26 cellular contexts compared by ENCODE assay signal in the genomic region with DNA sequence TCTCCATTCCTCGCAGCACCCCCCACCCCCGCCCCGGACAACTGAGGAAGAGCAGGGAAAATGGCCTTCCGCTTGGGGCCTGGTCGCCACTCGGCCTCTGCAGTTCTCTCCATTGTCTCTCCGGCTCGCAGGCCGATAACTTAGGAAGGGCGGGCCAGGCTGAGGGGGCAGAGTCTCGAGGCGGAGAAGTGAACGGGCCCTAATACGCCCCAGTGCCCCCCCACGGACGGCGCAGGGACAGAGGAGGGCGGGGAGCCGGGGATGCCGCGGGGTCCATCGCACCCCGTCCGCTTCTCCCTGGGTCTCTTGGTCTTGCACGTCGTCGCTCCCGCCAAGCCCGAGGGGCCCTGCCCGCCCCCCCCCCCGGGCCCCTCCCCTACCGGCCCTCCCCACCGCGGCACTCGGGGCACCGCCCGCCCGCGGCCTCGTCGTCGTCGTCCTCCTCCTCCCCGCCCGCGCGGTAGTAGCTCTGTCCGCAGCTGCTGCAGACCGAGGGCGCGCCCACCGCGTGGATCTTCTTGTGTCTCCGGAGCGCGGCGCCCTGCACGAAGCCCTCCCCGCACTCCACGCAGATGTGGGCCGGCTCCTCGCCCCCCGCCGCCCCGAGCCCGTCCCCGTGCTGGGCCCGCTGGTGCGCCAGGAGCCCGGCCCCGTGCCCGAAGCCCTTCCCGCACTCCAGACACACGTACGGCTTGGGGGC. TPM values are rescaled to one million over a fixed set of nuclear protein-coding genes. Genes with fewer than 3 reads are reported as not detected.
DNase-seq lines count a peak whose midpoint lies in the region; ATAC-seq, FAIRE-seq and TF ChIP-seq lines count a peak whose summit lies in the region.
"Had no signal": no experiment of that assay in that cellular context is flagged by ENCODE, and none has a peak within 500 bp of the region (broad histone marks: within the 10 kb centered on the region; RNA-seq: fewer than 3 reads in every experiment).

No MANE protein-coding gene starts in this region.

- H3K4me2 ChIP-seq in K562 (ENCODE audit: insufficient read depth, low read length) (no peak overlapping the region), osteoblast (ENCODE audit: insufficient read depth, low read length) (no peak overlapping the region)

- no peak for FAIRE-seq in GM12891 (lab: Jason Lieb, UNC)
- FAIRE-seq in K562 (lab: Jason Lieb, UNC) = no peak
- FAIRE-seq in HTR-8/SVneo (lab: Jason Lieb, UNC) = no peak
- FAIRE-seq: GM12892, H54, RCC 7860 had no signal

- H3K79me2 ChIP-seq in K562 (ENCODE audit: control insufficient read depth, insufficient read depth, low read length) (peaks cover 33% of the 10 kb centered on the region), osteoblast (ENCODE audit: insufficient read depth, low read length) (peaks cover 38% of the 10 kb centered on the region)

- no peak for TF ChIP-seq RAD21 in K562 (CRISPR knock-in tag; conservative IDR thresholded peaks at IDR 0.05 in 1 of 2, IDR thresholded peaks at IDR 0.05 in 1 of 2)

- ATAC-seq in K562 = no peak
- ATAC-seq in HG02970 (IDR thresholded peaks at IDR 0.05; ENCODE audit: low FRiP score, unreplicated experiment) = no peak
- ATAC-seq: SK-N-SH treated with all-trans-retinoic acid at 6 μM for 48 hours had no signal

- POLR2A ChIA-PET in K562 (lab: Yijun Ruan, JAX) = interaction anchor here (1.2 kb wide), 1 partner anchor 38 kb away, joined by 4 read pairs; no protein-coding TSS in a partner anchor

- DNase-seq in 8988T (peak; percentile 10), GM12891 (ENCODE audit: insufficient read length, low spot score) (peak; percentile 13), K562 (ENCODE audit: extremely low read depth in 1 of 4, low spot score in 3 of 4) (no peak), osteoblast (ENCODE audit: insufficient read length, low spot score, missing footprints) (peak; percentile 74), Peyer's patch (no peak), HTR-8/SVneo (ENCODE audit: insufficient read length, low spot score) (no peak)
- DNase-seq: BE2C; CD8-positive, alpha-beta memory T cell; DMS 273 treated with DMSO at 0.1 percent for 48 hours; DMS79; EL; GDM1; IMR-90; Karpas-422; NCI-H1092; NCI-H1417 treated with DMSO at 0.1 percent for 48 hours; NCI-H1694 treated with DMSO at 0.1 percent for 48 hours; NCI-H2081; NCI-H2227 treated with DMSO at 0.1 percent for 48 hours; NCI-H69; SJCRH30 had no signal

- H3K4me3 ChIP-seq in K562 (no peak overlapping the region), osteoblast (ENCODE audit: insufficient read depth, low read length) (no peak overlapping the region), Peyer's patch (no peak overlapping the region)
- H3K4me3 ChIP-seq: SJCRH30 had no signal

- peaks cover 48% of the 10 kb centered on the region; the same call in 2 of the 3 replicates for H3K36me3 ChIP-seq in K562 (ENCODE audit: control insufficient read depth, insufficient read depth, low read length)
- no peaks in the 10 kb centered on the region for H3K36me3 ChIP-seq in osteoblast (ENCODE audit: insufficient read depth, low read length)
- H3K36me3 ChIP-seq in Peyer's patch = peaks cover 0 to 42% (median 0%) of the 10 kb centered on the region in 3 donors

- H4K20me1 ChIP-seq in K562 (replicated peaks; ENCODE audit: control insufficient read depth, insufficient read depth, low read length) = peaks cover 11% of the 10 kb centered on the region
- H4K20me1 ChIP-seq in osteoblast (ENCODE audit: insufficient read depth, low read length) = peaks cover 52% of the 10 kb centered on the region

- no peak for TF ChIP-seq EP300 in K562 (IDR thresholded peaks at IDR 0.05; ENCODE audit: low read length)

- CTCF ChIA-PET in K562 (lab: Yijun Ruan, JAX; ENCODE audit: low intra/inter-chr PET ratio) = interaction anchor here (0.6 kb wide), 1 partner anchor 398 kb away, joined by 3 read pairs; no protein-coding TSS in a partner anchor

- 88% methylated on average over 10 of the region's 75 CpGs for WGBS in K562 (ENCODE audit: insufficient coverage, low coverage, missing lambda C conversion rate)

- no peak overlapping the region for H2AFZ ChIP-seq in K562 (ENCODE audit: low read depth, low read length)
- H2AFZ ChIP-seq in osteoblast (ENCODE audit: low read length) = no peak overlapping the region

- TF ChIP-seq CTCF in K562 (IDR thresholded peaks at IDR 0.05 in 2 of 3, conservative IDR thresholded peaks at IDR 0.05 in 1 of 3; ENCODE audit: insufficient read depth in 2 of 3, low read depth in 1 of 3, low read length in 3 of 3) (no peak), osteoblast (IDR thresholded peaks at IDR 0.05; ENCODE audit: extremely low read depth, low read depth, low read length) (no peak), Peyer's patch (IDR thresholded peaks at IDR 0.05) (no peak)

- peaks cover 3% of the 10 kb centered on the region for H3K9me1 ChIP-seq in K562 (ENCODE audit: control insufficient read depth, insufficient read depth, low read length)

- no TSS peak for BruUV-seq in K562 (replicated peaks; lab: Mats Ljungman, UMichigan)

- TF ChIP-seq POLR2A in GM12891 (IDR thresholded peaks at IDR 0.05; ENCODE audit: low read depth, low read length) = no peak
- no peak for TF ChIP-seq POLR2A in K562 (conservative IDR thresholded peaks at IDR 0.05)
- TF ChIP-seq POLR2A in Peyer's patch (IDR thresholded peaks at IDR 0.05) = no peak

- H3K4me1 ChIP-seq in K562 (replicated peaks in 1 of 2; ENCODE audit: control insufficient read depth in 2 of 2, insufficient read depth in 2 of 2, low read length in 2 of 2) = peaks cover 0 to 16% of the 10 kb centered on the region in 2 experiments; a peak in 2 of 5 replicates
- H3K4me1 ChIP-seq in osteoblast (ENCODE audit: insufficient read depth, low read length) = peaks cover 6% of the 10 kb centered on the region
- no peaks in the 10 kb centered on the region for H3K4me1 ChIP-seq in Peyer's patch
- H3K4me1 ChIP-seq: BE2C, SJCRH30 had no signal

- H3K27ac ChIP-seq in K562 (ENCODE audit: extremely low read depth, low read depth, low read length) (no peak overlapping the region), osteoblast (ENCODE audit: low read depth, low read length) (no peak overlapping the region), Peyer's patch (no peak overlapping the region)
- H3K27ac ChIP-seq: SJCRH30 had no signal

- in situ Hi-C loops in K562 (cut with MboI) = no loop called here

- peaks cover 5% of the 10 kb centered on the region for H3K9me3 ChIP-seq in K562 (replicated peaks; ENCODE audit: control insufficient read depth, insufficient read depth, low read depth, low read length)
- H3K9me3 ChIP-seq in osteoblast (ENCODE audit: low read depth, low read length) = no peaks in the 10 kb centered on the region
- H3K9me3 ChIP-seq in Peyer's patch = no peaks in the 10 kb centered on the region
- H3K9me3 ChIP-seq: BE2C, SJCRH30 had no signal

- no peak overlapping the region for H3K9ac ChIP-seq in K562 (ENCODE audit: insufficient read depth in 1 of 2, low read depth in 2 of 2, low read length in 2 of 2)

- intact Hi-C loops in K562 (cut with micrococcal nuclease) = no loop called here

- H3K27me3 ChIP-seq in K562 (ENCODE audit: control insufficient read depth in 2 of 2, insufficient read depth in 2 of 2, low read length in 2 of 2) (no peaks in the 10 kb centered on the region), osteoblast (ENCODE audit: insufficient read depth, low read length) (no peaks in the 10 kb centered on the region), Peyer's patch (no peaks in the 10 kb centered on the region)
- H3K27me3 ChIP-seq: BE2C, SJCRH30 had no signal

RNA-seq across cellular contexts. Expression of a gene that starts 33.3 kb away (rescaled TPM):
- polyA plus RNA-seq in GM12891 (2012; ENCODE audit: low read depth, missing spikeins) = 16.4 TPM
- total RNA-seq in K562 (2011; cell fraction: chromatin; rRNA removed; ENCODE audit: low replicate concordance) = 17.6 and 47.4 TPM in 2 replicates
- total RNA-seq in K562 (2011; cell fraction: nucleolus; rRNA removed) = 27.8 and 29.1 TPM in 2 replicates
- total RNA-seq in K562 (2011; cell fraction: nucleoplasm; rRNA removed) = 19.5 and 20.7 TPM in 2 replicates
- 77.6 and 84.0 TPM in 2 replicates for total RNA-seq in K562 (2014; rRNA removed)
- 5.3 and 5.7 TPM in 2 replicates for total RNA-seq in K562 (2014; rRNA removed; fragmentation: Illumina TruSeq; extraction: Trizol)
- 26.1 and 30.6 TPM in 2 replicates for total RNA-seq in K562 (2015; rRNA removed; fragmentation: Illumina TruSeq; extraction: Trizol)
- total RNA-seq in K562 (2021) = 65.9 and 73.8 TPM in 2 replicates
- 7.3 and 10.9 TPM in 2 replicates for polyA plus RNA-seq in K562 (2011; rRNA removed)
- polyA plus RNA-seq in K562 (2011; cell fraction: cytosol; rRNA removed) = 11.1 and 55.5 TPM in 2 replicates
- 10.4 and 17.2 TPM in 2 replicates for polyA plus RNA-seq in K562 (2011; cell fraction: nucleus; rRNA removed)
- polyA plus RNA-seq in K562 (2012) = 35.3 and 37.8 TPM in 2 replicates
- polyA plus RNA-seq in K562 (2014; fragmentation: Illumina TruSeq; extraction: Trizol) = 6.9 and 20.9 TPM in 2 replicates
- polyA plus RNA-seq in K562 (2014; fragmentation: Nextera tagmentation; extraction: Ambion mirVana) = under 1 TPM; 0.45 to 0.53 TPM
- 51.1 and 54.4 TPM in 2 replicates for polyA plus RNA-seq in K562 (2014; rRNA removed)
- 1.8 and 3.2 TPM in 2 replicates for polyA minus RNA-seq in K562 (2011; rRNA and poly(A)+ RNA removed)
- polyA minus RNA-seq in K562 (2011; cell fraction: cytosol; rRNA and poly(A)+ RNA removed) = 20.8 and 30.9 TPM in 2 replicates
- 6.3 and 6.7 TPM in 2 replicates for polyA minus RNA-seq in K562 (2011; cell fraction: nucleus; rRNA and poly(A)+ RNA removed)
- total RNA-seq in osteoblast = 23.6 and 27.5 TPM in 2 replicates
- 10 to 100 TPM; 19.0 to 42.1 (median 26.9) TPM for total RNA-seq in Peyer's patch

RNA-seq across cellular contexts. Expression of a gene that starts 53.3 kb away (rescaled TPM):
- 15.0 TPM for polyA plus RNA-seq in GM12891 (2012; ENCODE audit: low read depth, missing spikeins)
- total RNA-seq in K562 (2011; cell fraction: chromatin; rRNA removed; ENCODE audit: low replicate concordance) = 10.3 and 22.0 TPM in 2 replicates
- total RNA-seq in K562 (2011; cell fraction: nucleolus; rRNA removed) = 14.7 and 18.6 TPM in 2 replicates
- 13.4 and 17.9 TPM in 2 replicates for total RNA-seq in K562 (2011; cell fraction: nucleoplasm; rRNA removed)
- 20.0 and 20.8 TPM in 2 replicates for total RNA-seq in K562 (2014; rRNA removed)
- total RNA-seq in K562 (2014; rRNA removed; fragmentation: Illumina TruSeq; extraction: Trizol) = 2.0 and 2.8 TPM in 2 replicates
- 6.9 and 7.0 TPM in 2 replicates for total RNA-seq in K562 (2015; rRNA removed; fragmentation: Illumina TruSeq; extraction: Trizol)
- total RNA-seq in K562 (2021) = 38.8 and 40.0 TPM in 2 replicates
- polyA plus RNA-seq in K562 (2011; rRNA removed) = 6.1 and 7.4 TPM in 2 replicates
- 14.2 and 42.2 TPM in 2 replicates for polyA plus RNA-seq in K562 (2011; cell fraction: cytosol; rRNA removed)
- polyA plus RNA-seq in K562 (2011; cell fraction: nucleus; rRNA removed) = 10.7 and 21.0 TPM in 2 replicates
- polyA plus RNA-seq in K562 (2012) = 17.4 and 18.2 TPM in 2 replicates
- 7.7 and 10.6 TPM in 2 replicates for polyA plus RNA-seq in K562 (2014; fragmentation: Illumina TruSeq; extraction: Trizol)
- polyA plus RNA-seq in K562 (2014; fragmentation: Nextera tagmentation; extraction: Ambion mirVana) = under 1 TPM; 0.39 to 0.49 TPM
- polyA plus RNA-seq in K562 (2014; rRNA removed) = 24.3 and 28.4 TPM in 2 replicates
- polyA minus RNA-seq in K562 (2011; rRNA and poly(A)+ RNA removed) = 2.2 and 4.2 TPM in 2 replicates
- 8.6 and 9.5 TPM in 2 replicates for polyA minus RNA-seq in K562 (2011; cell fraction: cytosol; rRNA and poly(A)+ RNA removed)
- 2.8 and 3.4 TPM in 2 replicates for polyA minus RNA-seq in K562 (2011; cell fraction: nucleus; rRNA and poly(A)+ RNA removed)
- total RNA-seq in osteoblast = 13.0 and 16.6 TPM in 2 replicates
- 10 to 100 TPM; 22.1 to 49.9 (median 33.2) TPM for total RNA-seq in Peyer's patch

Comparison
In these comparisons a context has a peak if more than half of its experiments do, and no peak if none do; other contexts are left out.
1. DNase-seq: peak in 8988T (single experiment), GM12891 (single experiment) and osteoblast (single experiment); none in K562 (0 of 4), Peyer's patch (0 of 3) and HTR-8/SVneo (single experiment).